1 cellular context compared by ENCODE assay signal in the genomic region with DNA sequence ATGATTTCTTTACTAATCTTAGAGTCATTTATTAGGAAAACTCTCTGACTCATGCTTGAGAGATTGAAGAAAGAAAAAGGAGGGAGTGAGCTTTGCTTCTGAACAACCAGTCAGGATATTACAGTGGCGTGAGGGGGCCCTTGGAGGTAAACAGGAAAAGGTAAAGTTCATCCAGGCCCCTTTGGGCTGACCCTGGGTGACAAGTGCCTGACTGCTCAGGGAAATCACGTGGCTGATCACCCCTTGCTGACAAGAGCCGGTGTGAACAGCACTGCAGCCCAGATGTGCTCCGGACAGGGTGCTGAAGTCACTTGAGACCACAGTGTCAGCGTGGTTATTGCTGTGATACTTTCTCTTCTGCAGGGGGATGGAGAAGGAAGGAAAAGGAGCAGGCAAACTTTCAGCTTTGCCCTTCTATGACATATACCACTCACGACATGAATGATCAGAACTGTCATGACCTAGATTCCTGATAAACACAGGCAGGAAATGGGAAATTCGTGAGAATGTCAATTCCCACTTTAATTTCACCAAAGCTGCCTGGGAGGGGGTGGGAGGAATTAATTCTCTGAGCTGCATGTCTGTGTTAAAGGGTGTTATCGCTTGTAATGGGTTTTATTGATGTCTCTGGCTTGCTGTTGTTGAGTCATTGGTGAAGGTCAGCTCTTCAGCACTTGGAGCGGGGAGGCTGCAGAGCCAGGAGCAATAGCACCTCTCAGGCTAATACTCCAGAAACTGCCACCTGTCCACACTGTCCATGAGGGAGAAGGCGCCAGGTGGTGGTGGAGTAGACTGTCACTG.
A peak's percentile ranks its signal among the peaks of the same experiment; 100 is the strongest.
TF ChIP-seq lines count a peak whose summit lies in the region.

No MANE protein-coding gene starts in this region.

TF ChIP-seq in HepG2, 621 proteins besides CTCF, POLR2A, EP300 and RAD21 (continued from another document and continues in another):
- TF ChIP-seq ZNF335 (CRISPR knock-in tag; IDR thresholded peaks at IDR 0.05), result peak; percentile 71; the same call in 1 of the 2 replicates
- no peak for TF ChIP-seq FIP1L1 (IDR thresholded peaks at IDR 0.05; ENCODE audit: borderline replicate concordance, insufficient read depth, low read depth, low read length)
- no peak for TF ChIP-seq FOXA1 (IDR thresholded peaks at IDR 0.05)
- TF ChIP-seq FOXA1 (CRISPR knock-in tag; IDR thresholded peaks at IDR 0.05), result 0 out of 2 replicates have a peak, but pooled peaks have one; percentile 36
- TF ChIP-seq CBX2 (IDR thresholded peaks at IDR 0.05; ENCODE audit: low read depth, low read length), result no peak
- 0 out of 2 replicates have a peak, but pooled peaks have one; percentile 67 for TF ChIP-seq CBX2 (CRISPR knock-in tag; IDR thresholded peaks at IDR 0.05; ENCODE audit: low read depth)
- no peak for TF ChIP-seq PTBP1 (IDR thresholded peaks at IDR 0.05; ENCODE audit: low read depth, low read length, poor library complexity, severe bottlenecking)
- TF ChIP-seq ZNF431 (CRISPR knock-in tag; IDR thresholded peaks at IDR 0.05; ENCODE audit: borderline replicate concordance, low read depth), result peak; percentile 89; the same call in 1 of the 2 replicates
- TF ChIP-seq, protein P1, sequence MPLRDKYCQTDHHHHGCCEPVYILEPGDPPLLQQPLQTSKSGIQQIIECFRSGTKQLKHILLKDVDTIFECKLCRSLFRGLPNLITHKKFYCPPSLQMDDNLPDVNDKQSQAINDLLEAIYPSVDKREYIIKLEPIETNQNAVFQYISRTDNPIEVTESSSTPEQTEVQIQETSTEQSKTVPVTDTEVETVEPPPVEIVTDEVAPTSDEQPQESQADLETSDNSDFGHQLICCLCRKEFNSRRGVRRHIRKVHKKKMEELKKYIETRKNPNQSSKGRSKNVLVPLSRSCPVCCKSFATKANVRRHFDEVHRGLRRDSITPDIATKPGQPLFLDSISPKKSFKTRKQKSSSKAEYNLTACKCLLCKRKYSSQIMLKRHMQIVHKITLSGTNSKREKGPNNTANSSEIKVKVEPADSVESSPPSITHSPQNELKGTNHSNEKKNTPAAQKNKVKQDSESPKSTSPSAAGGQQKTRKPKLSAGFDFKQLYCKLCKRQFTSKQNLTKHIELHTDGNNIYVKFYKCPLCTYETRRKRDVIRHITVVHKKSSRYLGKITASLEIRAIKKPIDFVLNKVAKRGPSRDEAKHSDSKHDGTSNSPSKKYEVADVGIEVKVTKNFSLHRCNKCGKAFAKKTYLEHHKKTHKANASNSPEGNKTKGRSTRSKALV (CRISPR knock-in tag; IDR thresholded peaks at IDR 0.05), result peak; percentile 85
- peak; percentile 77 for TF ChIP-seq SAP130 (CRISPR knock-in tag; IDR thresholded peaks at IDR 0.05; ENCODE audit: low read depth)
- peak; percentile 99 for TF ChIP-seq SALL1 (CRISPR knock-in tag; IDR thresholded peaks at IDR 0.05)
- no peak for TF ChIP-seq TCF12 (IDR thresholded peaks at IDR 0.05)
- peak; percentile 80 for TF ChIP-seq TCF12 (CRISPR knock-in tag; IDR thresholded peaks at IDR 0.05)
- TF ChIP-seq ZNF260 (CRISPR knock-in tag; IDR thresholded peaks at IDR 0.05; ENCODE audit: borderline replicate concordance, low read depth), result no peak
- TF ChIP-seq, protein P2, sequence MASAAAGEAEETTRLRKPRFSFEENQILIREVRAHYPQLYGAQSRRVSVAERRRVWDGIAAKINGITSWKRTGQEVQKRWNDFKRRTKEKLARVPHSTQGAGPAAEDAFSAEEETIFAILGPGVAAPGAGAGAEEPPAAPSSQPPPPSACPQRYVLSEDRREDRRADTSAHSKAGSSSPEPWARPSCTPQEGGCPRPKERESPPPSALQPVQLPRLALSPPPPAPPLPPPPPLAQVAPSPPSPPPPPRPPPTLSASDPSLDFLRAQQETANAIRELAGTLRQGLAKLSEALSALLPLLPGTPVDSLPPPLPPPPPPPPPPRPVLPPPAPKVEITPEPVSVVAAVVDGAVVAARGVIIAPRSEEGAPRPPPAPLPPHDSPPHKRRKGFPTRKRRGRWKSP (CRISPR knock-in tag; IDR thresholded peaks at IDR 0.05), result peak; percentile 63; the same call in 1 of the 2 replicates
- TF ChIP-seq ZMYM2 (CRISPR knock-in tag; IDR thresholded peaks at IDR 0.05), result peak; percentile 68; the same call in 1 of the 2 replicates
- TF ChIP-seq KDM2A (CRISPR knock-in tag; IDR thresholded peaks at IDR 0.05; ENCODE audit: borderline replicate concordance, low read depth), result peak; percentile 58; the same call in 1 of the 2 replicates
- TF ChIP-seq MEIS2 (CRISPR knock-in tag; IDR thresholded peaks at IDR 0.05), result peak; percentile 95
- TF ChIP-seq DPF2 (CRISPR knock-in tag; IDR thresholded peaks at IDR 0.05; ENCODE audit: borderline replicate concordance, low read depth), result peak; percentile 69; the same call in 1 of the 2 replicates
- peak; percentile 92 for TF ChIP-seq GATAD2A (CRISPR knock-in tag; IDR thresholded peaks at IDR 0.05)
- TF ChIP-seq RXRA (CRISPR knock-in tag; IDR thresholded peaks at IDR 0.05), result peak; percentile 52; the same call in 1 of the 2 replicates
- no peak for TF ChIP-seq ZEB1 (IDR thresholded peaks at IDR 0.05; ENCODE audit: insufficient replicate concordance, low read depth)
- peak; percentile 81; the same call in 1 of the 2 replicates for TF ChIP-seq CBX5 (CRISPR knock-in tag; IDR thresholded peaks at IDR 0.05; ENCODE audit: borderline replicate concordance)
- TF ChIP-seq RFX1 (IDR thresholded peaks at IDR 0.05), result no peak
- peak; percentile 86; the same call in 1 of the 2 replicates for TF ChIP-seq ZNF878 (CRISPR knock-in tag; IDR thresholded peaks at IDR 0.05)
- TF ChIP-seq BRD4 (CRISPR knock-in tag; IDR thresholded peaks at IDR 0.05), result no peak
- TF ChIP-seq, protein P3, sequence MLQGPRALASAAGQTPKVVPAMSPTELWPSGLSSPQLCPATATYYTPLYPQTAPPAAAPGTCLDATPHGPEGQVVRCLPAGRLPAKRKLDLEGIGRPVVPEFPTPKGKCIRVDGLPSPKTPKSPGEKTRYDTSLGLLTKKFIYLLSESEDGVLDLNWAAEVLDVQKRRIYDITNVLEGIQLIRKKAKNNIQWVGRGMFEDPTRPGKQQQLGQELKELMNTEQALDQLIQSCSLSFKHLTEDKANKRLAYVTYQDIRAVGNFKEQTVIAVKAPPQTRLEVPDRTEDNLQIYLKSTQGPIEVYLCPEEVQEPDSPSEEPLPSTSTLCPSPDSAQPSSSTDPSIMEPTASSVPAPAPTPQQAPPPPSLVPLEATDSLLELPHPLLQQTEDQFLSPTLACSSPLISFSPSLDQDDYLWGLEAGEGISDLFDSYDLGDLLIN (CRISPR knock-in tag; IDR thresholded peaks at IDR 0.05; ENCODE audit: borderline replicate concordance), result peak; percentile 32; the same call in 1 of the 2 replicates
- TF ChIP-seq SALL2 (CRISPR knock-in tag; IDR thresholded peaks at IDR 0.05), result 0 out of 2 replicates have a peak, but pooled peaks have one; percentile 23
- 0 out of 2 replicates have a peak, but pooled peaks have one; percentile 8 for TF ChIP-seq SP2 (CRISPR knock-in tag; IDR thresholded peaks at IDR 0.05)
- TF ChIP-seq, protein P4, sequence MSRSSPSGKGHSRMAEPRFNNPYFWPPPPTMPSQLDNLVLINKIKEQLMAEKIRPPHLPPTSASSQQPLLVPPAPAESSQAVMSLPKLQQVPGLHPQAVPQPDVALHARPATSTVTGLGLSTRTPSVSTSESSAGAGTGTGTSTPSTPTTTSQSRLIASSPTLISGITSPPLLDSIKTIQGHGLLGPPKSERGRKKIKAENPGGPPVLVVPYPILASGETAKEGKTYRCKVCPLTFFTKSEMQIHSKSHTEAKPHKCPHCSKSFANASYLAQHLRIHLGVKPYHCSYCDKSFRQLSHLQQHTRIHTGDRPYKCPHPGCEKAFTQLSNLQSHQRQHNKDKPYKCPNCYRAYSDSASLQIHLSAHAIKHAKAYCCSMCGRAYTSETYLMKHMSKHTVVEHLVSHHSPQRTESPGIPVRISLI (CRISPR knock-in tag; IDR thresholded peaks at IDR 0.05; ENCODE audit: borderline replicate concordance), result peak; percentile 58; the same call in 1 of the 2 replicates
- peak; percentile 61; the same call in 1 of the 2 replicates for TF ChIP-seq ZNF670 (CRISPR knock-in tag; IDR thresholded peaks at IDR 0.05; ENCODE audit: borderline replicate concordance)
- peak; percentile 90 for TF ChIP-seq NR2F6 (IDR thresholded peaks at IDR 0.05)
- peak; percentile 88 for TF ChIP-seq NR2F6 (CRISPR knock-in tag; IDR thresholded peaks at IDR 0.05)
- peak; percentile 87 for TF ChIP-seq ZNF557 (CRISPR knock-in tag; IDR thresholded peaks at IDR 0.05)
- TF ChIP-seq ZMAT3 (CRISPR knock-in tag; conservative IDR thresholded peaks at IDR 0.05), result peak; percentile 56; the same call in 1 of the 2 replicates
- no peak for TF ChIP-seq REXO4 (CRISPR knock-in tag; IDR thresholded peaks at IDR 0.05; ENCODE audit: borderline replicate concordance)
- no peak for TF ChIP-seq ZNF446 (CRISPR knock-in tag; IDR thresholded peaks at IDR 0.05)
- TF ChIP-seq ZBTB3 (CRISPR knock-in tag; IDR thresholded peaks at IDR 0.05; ENCODE audit: borderline replicate concordance, low read depth), result peak; percentile 93
- TF ChIP-seq, protein P5, sequence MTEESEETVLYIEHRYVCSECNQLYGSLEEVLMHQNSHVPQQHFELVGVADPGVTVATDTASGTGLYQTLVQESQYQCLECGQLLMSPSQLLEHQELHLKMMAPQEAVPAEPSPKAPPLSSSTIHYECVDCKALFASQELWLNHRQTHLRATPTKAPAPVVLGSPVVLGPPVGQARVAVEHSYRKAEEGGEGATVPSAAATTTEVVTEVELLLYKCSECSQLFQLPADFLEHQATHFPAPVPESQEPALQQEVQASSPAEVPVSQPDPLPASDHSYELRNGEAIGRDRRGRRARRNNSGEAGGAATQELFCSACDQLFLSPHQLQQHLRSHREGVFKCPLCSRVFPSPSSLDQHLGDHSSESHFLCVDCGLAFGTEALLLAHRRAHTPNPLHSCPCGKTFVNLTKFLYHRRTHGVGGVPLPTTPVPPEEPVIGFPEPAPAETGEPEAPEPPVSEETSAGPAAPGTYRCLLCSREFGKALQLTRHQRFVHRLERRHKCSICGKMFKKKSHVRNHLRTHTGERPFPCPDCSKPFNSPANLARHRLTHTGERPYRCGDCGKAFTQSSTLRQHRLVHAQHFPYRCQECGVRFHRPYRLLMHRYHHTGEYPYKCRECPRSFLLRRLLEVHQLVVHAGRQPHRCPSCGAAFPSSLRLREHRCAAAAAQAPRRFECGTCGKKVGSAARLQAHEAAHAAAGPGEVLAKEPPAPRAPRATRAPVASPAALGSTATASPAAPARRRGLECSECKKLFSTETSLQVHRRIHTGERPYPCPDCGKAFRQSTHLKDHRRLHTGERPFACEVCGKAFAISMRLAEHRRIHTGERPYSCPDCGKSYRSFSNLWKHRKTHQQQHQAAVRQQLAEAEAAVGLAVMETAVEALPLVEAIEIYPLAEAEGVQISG (CRISPR knock-in tag; IDR thresholded peaks at IDR 0.05), result peak; percentile 70
- peak; percentile 71; the same call in 1 of the 2 replicates for TF ChIP-seq ZNF709 (CRISPR knock-in tag; IDR thresholded peaks at IDR 0.05)
- TF ChIP-seq RAD51 (IDR thresholded peaks at IDR 0.05; ENCODE audit: borderline replicate concordance), result no peak
- TF ChIP-seq, protein P6, sequence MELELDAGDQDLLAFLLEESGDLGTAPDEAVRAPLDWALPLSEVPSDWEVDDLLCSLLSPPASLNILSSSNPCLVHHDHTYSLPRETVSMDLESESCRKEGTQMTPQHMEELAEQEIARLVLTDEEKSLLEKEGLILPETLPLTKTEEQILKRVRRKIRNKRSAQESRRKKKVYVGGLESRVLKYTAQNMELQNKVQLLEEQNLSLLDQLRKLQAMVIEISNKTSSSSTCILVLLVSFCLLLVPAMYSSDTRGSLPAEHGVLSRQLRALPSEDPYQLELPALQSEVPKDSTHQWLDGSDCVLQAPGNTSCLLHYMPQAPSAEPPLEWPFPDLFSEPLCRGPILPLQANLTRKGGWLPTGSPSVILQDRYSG (CRISPR knock-in tag; IDR thresholded peaks at IDR 0.05), result peak; percentile 55; the same call in 1 of the 2 replicates
- TF ChIP-seq KDM5B (CRISPR knock-in tag; IDR thresholded peaks at IDR 0.05; ENCODE audit: borderline replicate concordance), result peak; percentile 72; the same call in 1 of the 2 replicates
- peak; percentile 48; the same call in 1 of the 2 replicates for TF ChIP-seq NRL (CRISPR knock-in tag; IDR thresholded peaks at IDR 0.05; ENCODE audit: borderline replicate concordance)
- TF ChIP-seq, protein P7, sequence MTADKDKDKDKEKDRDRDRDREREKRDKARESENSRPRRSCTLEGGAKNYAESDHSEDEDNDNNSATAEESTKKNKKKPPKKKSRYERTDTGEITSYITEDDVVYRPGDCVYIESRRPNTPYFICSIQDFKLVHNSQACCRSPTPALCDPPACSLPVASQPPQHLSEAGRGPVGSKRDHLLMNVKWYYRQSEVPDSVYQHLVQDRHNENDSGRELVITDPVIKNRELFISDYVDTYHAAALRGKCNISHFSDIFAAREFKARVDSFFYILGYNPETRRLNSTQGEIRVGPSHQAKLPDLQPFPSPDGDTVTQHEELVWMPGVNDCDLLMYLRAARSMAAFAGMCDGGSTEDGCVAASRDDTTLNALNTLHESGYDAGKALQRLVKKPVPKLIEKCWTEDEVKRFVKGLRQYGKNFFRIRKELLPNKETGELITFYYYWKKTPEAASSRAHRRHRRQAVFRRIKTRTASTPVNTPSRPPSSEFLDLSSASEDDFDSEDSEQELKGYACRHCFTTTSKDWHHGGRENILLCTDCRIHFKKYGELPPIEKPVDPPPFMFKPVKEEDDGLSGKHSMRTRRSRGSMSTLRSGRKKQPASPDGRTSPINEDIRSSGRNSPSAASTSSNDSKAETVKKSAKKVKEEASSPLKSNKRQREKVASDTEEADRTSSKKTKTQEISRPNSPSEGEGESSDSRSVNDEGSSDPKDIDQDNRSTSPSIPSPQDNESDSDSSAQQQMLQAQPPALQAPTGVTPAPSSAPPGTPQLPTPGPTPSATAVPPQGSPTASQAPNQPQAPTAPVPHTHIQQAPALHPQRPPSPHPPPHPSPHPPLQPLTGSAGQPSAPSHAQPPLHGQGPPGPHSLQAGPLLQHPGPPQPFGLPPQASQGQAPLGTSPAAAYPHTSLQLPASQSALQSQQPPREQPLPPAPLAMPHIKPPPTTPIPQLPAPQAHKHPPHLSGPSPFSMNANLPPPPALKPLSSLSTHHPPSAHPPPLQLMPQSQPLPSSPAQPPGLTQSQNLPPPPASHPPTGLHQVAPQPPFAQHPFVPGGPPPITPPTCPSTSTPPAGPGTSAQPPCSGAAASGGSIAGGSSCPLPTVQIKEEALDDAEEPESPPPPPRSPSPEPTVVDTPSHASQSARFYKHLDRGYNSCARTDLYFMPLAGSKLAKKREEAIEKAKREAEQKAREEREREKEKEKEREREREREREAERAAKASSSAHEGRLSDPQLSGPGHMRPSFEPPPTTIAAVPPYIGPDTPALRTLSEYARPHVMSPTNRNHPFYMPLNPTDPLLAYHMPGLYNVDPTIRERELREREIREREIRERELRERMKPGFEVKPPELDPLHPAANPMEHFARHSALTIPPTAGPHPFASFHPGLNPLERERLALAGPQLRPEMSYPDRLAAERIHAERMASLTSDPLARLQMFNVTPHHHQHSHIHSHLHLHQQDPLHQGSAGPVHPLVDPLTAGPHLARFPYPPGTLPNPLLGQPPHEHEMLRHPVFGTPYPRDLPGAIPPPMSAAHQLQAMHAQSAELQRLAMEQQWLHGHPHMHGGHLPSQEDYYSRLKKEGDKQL (CRISPR knock-in tag; IDR thresholded peaks at IDR 0.05; ENCODE audit: low read depth), result peak; percentile 32; the same call in 1 of the 2 replicates
- TF ChIP-seq ZNF441 (CRISPR knock-in tag; IDR thresholded peaks at IDR 0.05; ENCODE audit: borderline replicate concordance), result no peak; the same call in 1 of the 2 replicates
- TF ChIP-seq ZNF264 (CRISPR knock-in tag; IDR thresholded peaks at IDR 0.05), result peak; percentile 84
- peak; percentile 51; the same call in 1 of the 2 replicates for TF ChIP-seq HHEX (CRISPR knock-in tag; IDR thresholded peaks at IDR 0.05)
- TF ChIP-seq ZNF569 (CRISPR knock-in tag; IDR thresholded peaks at IDR 0.05; ENCODE audit: borderline replicate concordance), result peak; percentile 56; the same call in 1 of the 2 replicates
